Comparison of ENCODE assay signal across 23 cellular contexts in genomic region chr11:125431009-125431408, GRCh38.
DNase-seq lines count a peak whose midpoint lies in the region; ATAC-seq, FAIRE-seq and TF ChIP-seq lines count a peak whose summit lies in the region.
"Had no signal": no experiment of that assay in that cellular context is flagged by ENCODE, and none has a peak within 500 bp of the region (broad histone marks: within the 10 kb centered on the region; RNA-seq: fewer than 3 reads in every experiment).

No MANE protein-coding gene starts in this region.

- H3K27me3 ChIP-seq in K562 (ENCODE audit: control insufficient read depth in 2 of 2, insufficient read depth in 2 of 2, low read length in 2 of 2): peaks cover 0 to 15% of the 10 kb centered on the region in 2 experiments; a peak in 4 of 5 replicates
- peaks cover 11% of the 10 kb centered on the region for H3K27me3 ChIP-seq in endodermal cell (ENCODE audit: control insufficient read depth, insufficient read depth, low read length, poor library complexity, severe bottlenecking)
- no peaks in the 10 kb centered on the region for H3K27me3 ChIP-seq in neuronal stem cell (ENCODE audit: control insufficient read depth in 3 of 3, insufficient read depth in 3 of 3, low read depth in 1 of 3, low read length in 3 of 3)
- H3K27me3 ChIP-seq: BLaER1 had no signal

- DNase-seq in NCI-H82 (lab: John Stamatoyannopoulos, UW) (peak; percentile 23), NCI-H82 treated with DMSO at 0.1 percent for 48 hours (lab: John Stamatoyannopoulos, UW; ENCODE audit: unreplicated experiment) (no peak), K562 (ENCODE audit: extremely low read depth in 1 of 4, low spot score in 3 of 4) (no peak), endodermal cell (peak; percentile 36), neuronal stem cell (ENCODE audit: low spot score) (no peak), COLO668 (lab: John Stamatoyannopoulos, UW; ENCODE audit: unreplicated experiment) (no peak), COLO829 (ENCODE audit: low spot score) (no peak)
- DNase-seq in activated CD4-positive, CD25-positive, alpha-beta regulatory T cell (lab: John Stamatoyannopoulos, UW): no peak
- DNase-seq: Calu3; CD4-positive, CD25-positive, alpha-beta regulatory T cell; CD8-positive, alpha-beta T cell; COR-L47; DMS53; DND-41; GOT3; HCEC 1CT had no signal

- intact Hi-C loops in K562 (cut with micrococcal nuclease): no loop called here

- no peak overlapping the region for H2AK5ac ChIP-seq in neuronal stem cell (ENCODE audit: low read depth, low read length)

- peak overlapping the region; percentile 18 for H3K18ac ChIP-seq in neuronal stem cell (ENCODE audit: low read length)

- no peak overlapping the region for H2BK15ac ChIP-seq in neuronal stem cell (ENCODE audit: low read length)

- no peak for TF ChIP-seq RAD21 in K562 (CRISPR knock-in tag; conservative IDR thresholded peaks at IDR 0.05 in 1 of 2, IDR thresholded peaks at IDR 0.05 in 1 of 2)

- TF ChIP-seq POLR2A in K562 (conservative IDR thresholded peaks at IDR 0.05): no peak

- no peak overlapping the region for H3K14ac ChIP-seq in neuronal stem cell (ENCODE audit: low read length)

- H3K36me3 ChIP-seq in K562 (ENCODE audit: control insufficient read depth, insufficient read depth, low read length): no peaks in the 10 kb centered on the region
- H3K36me3 ChIP-seq in endodermal cell (ENCODE audit: control insufficient read depth, insufficient read depth, low read length): no peaks in the 10 kb centered on the region
- H3K36me3 ChIP-seq in neuronal stem cell (replicated peaks in 1 of 2; ENCODE audit: control insufficient read depth in 2 of 2, insufficient read depth in 2 of 2, low read length in 2 of 2): peaks cover 12 to 55% of the 10 kb centered on the region in 2 donors
- H3K36me3 ChIP-seq: BLaER1 had no signal

- BruUV-seq in K562 (replicated peaks; lab: Mats Ljungman, UMichigan): no TSS peak

- H3K9me3 ChIP-seq in K562 (replicated peaks; ENCODE audit: control insufficient read depth, insufficient read depth, low read depth, low read length) (no peaks in the 10 kb centered on the region), endodermal cell (ENCODE audit: control insufficient read depth, low read length) (no peaks in the 10 kb centered on the region), neuronal stem cell (replicated peaks in 1 of 2; ENCODE audit: control insufficient read depth in 2 of 2, insufficient read depth in 1 of 2, low read depth in 1 of 2, low read length in 2 of 2) (no peaks in the 10 kb centered on the region)
- H3K9me3 ChIP-seq: BLaER1 had no signal

- no peaks in the 10 kb centered on the region for H3K9me3 Mint-ChIP-seq in endodermal cell
- H3K9me3 Mint-ChIP-seq: CD4-positive, CD25-positive, alpha-beta regulatory T cell; CD8-positive, alpha-beta T cell had no signal

- H2BK5ac ChIP-seq in neuronal stem cell (ENCODE audit: low read length): no peak overlapping the region

- no peak overlapping the region for H4K8ac ChIP-seq in neuronal stem cell (ENCODE audit: low read depth, low read length)

- no peak for ATAC-seq in K562
- ATAC-seq: CD8-positive, alpha-beta T cell had no signal

- H3K27ac ChIP-seq in K562 (ENCODE audit: extremely low read depth, low read depth, low read length) (no peak overlapping the region), endodermal cell (ENCODE audit: low read depth, low read length) (no peak overlapping the region), neuronal stem cell (replicated peaks; ENCODE audit: low read length) (no peak overlapping the region)
- H3K27ac ChIP-seq: 22Rv1, BLaER1, C4-2B had no signal

- no peak for TF ChIP-seq EP300 in K562 (IDR thresholded peaks at IDR 0.05; ENCODE audit: low read length)

- TF ChIP-seq CTCF in K562 (IDR thresholded peaks at IDR 0.05 in 2 of 3, conservative IDR thresholded peaks at IDR 0.05 in 1 of 3; ENCODE audit: insufficient read depth in 2 of 3, low read depth in 1 of 3, low read length in 3 of 3): no peak
- TF ChIP-seq CTCF in endodermal cell (conservative IDR thresholded peaks at IDR 0.05): no peak

- H4K20me1 ChIP-seq in K562 (replicated peaks; ENCODE audit: control insufficient read depth, insufficient read depth, low read length): no peaks in the 10 kb centered on the region
- H4K20me1 ChIP-seq: BLaER1 had no signal

- H3K79me2 ChIP-seq in K562 (ENCODE audit: control insufficient read depth, insufficient read depth, low read length): no peaks in the 10 kb centered on the region

- H3K27ac Mint-ChIP-seq in endodermal cell: no peak overlapping the region
- H3K27ac Mint-ChIP-seq: B cell; CD4-positive, CD25-positive, alpha-beta regulatory T cell; CD8-positive, alpha-beta T cell had no signal

- no peaks in the 10 kb centered on the region for H3K79me1 ChIP-seq in neuronal stem cell (ENCODE audit: low read depth, low read length)

- H3K36me3 Mint-ChIP-seq in endodermal cell (ENCODE audit: low read depth): no peaks in the 10 kb centered on the region
- H3K36me3 Mint-ChIP-seq: CD4-positive, CD25-positive, alpha-beta regulatory T cell; CD8-positive, alpha-beta T cell had no signal

- FAIRE-seq in K562 (lab: Jason Lieb, UNC): no peak
- FAIRE-seq: A204.1, G401.6, GM12892 had no signal

- no peak overlapping the region for H3K23ac ChIP-seq in neuronal stem cell (ENCODE audit: low read depth, low read length, poor library complexity)

- H3K4ac ChIP-seq in neuronal stem cell (ENCODE audit: low read length): no peak overlapping the region

- no peak overlapping the region for H2BK12ac ChIP-seq in neuronal stem cell (ENCODE audit: low read length)

- peaks cover 20% of the 10 kb centered on the region for H3K4me1 Mint-ChIP-seq in endodermal cell

- H3K9ac ChIP-seq in K562 (ENCODE audit: insufficient read depth in 1 of 2, low read depth in 2 of 2, low read length in 2 of 2) (no peak overlapping the region), endodermal cell (ENCODE audit: extremely low read depth, low read length, poor library complexity, severe bottlenecking) (no peak overlapping the region), neuronal stem cell (ENCODE audit: low read depth, low read length, poor library complexity) (no peak overlapping the region)
- H3K9ac ChIP-seq: BLaER1 had no signal

- H3K4me1 ChIP-seq in K562 (replicated peaks in 1 of 2; ENCODE audit: control insufficient read depth in 2 of 2, insufficient read depth in 2 of 2, low read length in 2 of 2): peaks cover 15 to 17% of the 10 kb centered on the region in 2 experiments; a peak in 4 of 5 replicates
- H3K4me1 ChIP-seq in endodermal cell (ENCODE audit: control insufficient read depth, insufficient read depth, low read length): no peaks in the 10 kb centered on the region
- no peaks in the 10 kb centered on the region for H3K4me1 ChIP-seq in neuronal stem cell (ENCODE audit: control insufficient read depth in 2 of 2, insufficient read depth in 1 of 2, low read depth in 1 of 2, low read length in 2 of 2)

- in situ Hi-C loops in K562 (cut with MboI): no loop called here

- H2AFZ ChIP-seq in K562 (ENCODE audit: low read depth, low read length): 0 out of 2 replicates have a peak overlapping the region, but pooled peaks have one; percentile 29
- H2AFZ ChIP-seq in neuronal stem cell (ENCODE audit: low read length): no peak overlapping the region

- no peak overlapping the region for H3K4me3 ChIP-seq in K562
- no peak overlapping the region for H3K4me3 ChIP-seq in endodermal cell (ENCODE audit: low read length)
- H3K4me3 ChIP-seq in neuronal stem cell (ENCODE audit: low read length in 2 of 2): no peak overlapping the region
- H3K4me3 ChIP-seq: BLaER1 had no signal

- H4K91ac ChIP-seq in neuronal stem cell (ENCODE audit: low read depth, low read length, poor library complexity): no peak overlapping the region

- H2BK120ac ChIP-seq in neuronal stem cell (ENCODE audit: low read depth, low read length): no peak overlapping the region

- H3K4me2 ChIP-seq in K562 (ENCODE audit: insufficient read depth, low read length): no peak overlapping the region
- H3K4me2 ChIP-seq in neuronal stem cell (ENCODE audit: insufficient read depth, low read length, poor library complexity, severe bottlenecking): no peak overlapping the region
- H3K4me2 ChIP-seq: BLaER1 had no signal

- CTCF ChIA-PET in K562 (lab: Yijun Ruan, JAX; ENCODE audit: low intra/inter-chr PET ratio): no interaction called here

- H3K9me1 ChIP-seq in K562 (ENCODE audit: control insufficient read depth, insufficient read depth, low read length): peaks cover 9% of the 10 kb centered on the region

- POLR2A ChIA-PET in K562 (lab: Yijun Ruan, JAX): interaction anchor here (1.2 to 1.3 kb wide), 2 partner anchors 9 to 14 kb away, joined by 3 read pairs; no protein-coding TSS in a partner anchor

- H3K4me3 Mint-ChIP-seq in endodermal cell: no peak overlapping the region
- H3K4me3 Mint-ChIP-seq: B cell; CD4-positive, CD25-positive, alpha-beta regulatory T cell; CD8-positive, alpha-beta T cell had no signal

- 16% methylated on average over 4 of the region's 8 CpGs for WGBS in K562 (ENCODE audit: insufficient coverage, low coverage, missing lambda C conversion rate)
- WGBS in endodermal cell (ENCODE audit: insufficient coverage in 1 of 2, insufficient read length in 1 of 2), 2 experiments: 90% methylated on average over 2 to 8 of the region's 8 CpGs
- no CpG with 5 or more reads among the region's 8 CpGs for WGBS in neuronal stem cell (ENCODE audit: extremely low coverage in 2 of 2, insufficient read length in 2 of 2, insufficient replicate concordance in 1 of 2), 2 donors

- H3K27me3 Mint-ChIP-seq in endodermal cell (ENCODE audit: insufficient read depth): peaks cover 7% of the 10 kb centered on the region

TF ChIP-seq in K562, 482 proteins besides CTCF, POLR2A, EP300 and RAD21:
- no peak for TF ChIP-seq SP2 (IDR thresholded peaks at IDR 0.05; ENCODE audit: extremely low read depth, low read depth, low read length, poor library complexity, severe bottlenecking)
- TF ChIP-seq, protein P1, sequence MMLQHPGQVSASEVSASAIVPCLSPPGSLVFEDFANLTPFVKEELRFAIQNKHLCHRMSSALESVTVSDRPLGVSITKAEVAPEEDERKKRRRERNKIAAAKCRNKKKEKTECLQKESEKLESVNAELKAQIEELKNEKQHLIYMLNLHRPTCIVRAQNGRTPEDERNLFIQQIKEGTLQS (IDR thresholded peaks at IDR 0.05): peak; percentile 38; the same call in 1 of the 2 replicates
- TF ChIP-seq, protein P1 (CRISPR knock-in tag; conservative IDR thresholded peaks at IDR 0.05): no peak
TF ChIP-seq in K562: peak in this region for 1.

Comparison
In these comparisons a context has a peak if more than half of its experiments do, and no peak if none do; other contexts are left out.
1. DNase-seq: peak in NCI-H82 (single experiment) and endodermal cell (single experiment); none in NCI-H82 treated with DMSO at 0.1 percent for 48 hours (single experiment), K562 (0 of 4), neuronal stem cell (single experiment), COLO668 (single experiment), COLO829 (single experiment) and activated CD4-positive, CD25-positive, alpha-beta regulatory T cell (0 of 4).